14 cellular contexts compared by ENCODE assay signal in genomic region chr4:134777626-134778025, GRCh38.
A peak's percentile ranks its signal among the peaks of the same experiment; 100 is the strongest.
DNase-seq lines count a peak whose midpoint lies in the region; ATAC-seq, FAIRE-seq and TF ChIP-seq lines count a peak whose summit lies in the region.
"Had no signal": no experiment of that assay in that cellular context is flagged by ENCODE, and none has a peak within 500 bp of the region (broad histone marks: within the 10 kb centered on the region; RNA-seq: fewer than 3 reads in every experiment).

No MANE protein-coding gene starts in this region.

- no peak overlapping the region for H3K4me3 ChIP-seq in WERI-Rb-1 (ENCODE audit: low read depth, low read length)
- H3K4me3 ChIP-seq in mesenchymal stem cell (ENCODE audit: insufficient read depth in 1 of 2, low read depth in 1 of 2, low read length in 2 of 2), result no peak overlapping the region
- H3K4me3 ChIP-seq: ovary had no signal

- no peak overlapping the region for H3K23ac ChIP-seq in mesenchymal stem cell (ENCODE audit: low read length in 2 of 2)

- H2BK5ac ChIP-seq in mesenchymal stem cell (ENCODE audit: low read depth, low read length, poor library complexity, severe bottlenecking), result no peak overlapping the region

- no peaks in the 10 kb centered on the region for H3K79me1 ChIP-seq in mesenchymal stem cell (replicated peaks; ENCODE audit: low read length, poor library complexity, severe bottlenecking)

- H3K27ac ChIP-seq in WERI-Rb-1, result no peak overlapping the region
- H3K27ac ChIP-seq in CD4-positive, alpha-beta T cell (ENCODE audit: low read depth, low read length), result no peak overlapping the region
- H3K27ac ChIP-seq in mesenchymal stem cell (ENCODE audit: low read length, poor library complexity, severe bottlenecking), result no peak overlapping the region
- H3K27ac ChIP-seq: ovary had no signal

- H3K9me3 Mint-ChIP-seq in CD4-positive, alpha-beta T cell, result peaks cover 8% of the 10 kb centered on the region

- H3K4ac ChIP-seq in mesenchymal stem cell (ENCODE audit: low read depth in 1 of 2, low read length in 2 of 2), result no peak overlapping the region

- H4K91ac ChIP-seq in mesenchymal stem cell (ENCODE audit: low read length), result no peak overlapping the region

- no peak overlapping the region for H3K14ac ChIP-seq in mesenchymal stem cell (ENCODE audit: low read length in 2 of 2)

- H3K36me3 Mint-ChIP-seq in CD4-positive, alpha-beta T cell (ENCODE audit: low read depth), result no peaks in the 10 kb centered on the region

- H3K18ac ChIP-seq in mesenchymal stem cell (ENCODE audit: low read depth in 1 of 2, low read length in 2 of 2), result no peak overlapping the region

- H4K8ac ChIP-seq in mesenchymal stem cell (ENCODE audit: low read length), result no peak overlapping the region

- no peaks in the 10 kb centered on the region for H3K4me1 ChIP-seq in mesenchymal stem cell (ENCODE audit: control insufficient read depth, insufficient read depth, low read depth, low read length)

- H2AFZ ChIP-seq in mesenchymal stem cell (ENCODE audit: low read depth, low read length), result no peak overlapping the region

- H3K4me3 Mint-ChIP-seq in CD4-positive, alpha-beta T cell, result no peak overlapping the region

- H3K9me3 ChIP-seq in WERI-Rb-1 (ENCODE audit: severe bottlenecking), result peaks cover 10% of the 10 kb centered on the region
- H3K9me3 ChIP-seq in CD4-positive, alpha-beta T cell (ENCODE audit: control insufficient read depth, low read length), result no peaks in the 10 kb centered on the region
- H3K9me3 ChIP-seq in mesenchymal stem cell (ENCODE audit: control insufficient read depth, low read length), result peaks cover 4% of the 10 kb centered on the region
- H3K9me3 ChIP-seq: ovary had no signal

- POLR2A ChIA-PET in CD4-positive, alpha-beta T cell (lab: Charles Lee), result no interaction called here

- no peak overlapping the region for H2BK15ac ChIP-seq in mesenchymal stem cell (ENCODE audit: low read depth, poor library complexity, severe bottlenecking)

- FAIRE-seq in GM12891 (lab: Jason Lieb, UNC), result no peak
- FAIRE-seq: colon had no signal

- no peak overlapping the region for H2BK120ac ChIP-seq in mesenchymal stem cell (ENCODE audit: low read depth, low read length)

- CTCF ChIA-PET in CD4-positive, alpha-beta T cell (lab: Charles Lee), result no interaction called here

- no peak for TF ChIP-seq POLR2A in GM12891 (IDR thresholded peaks at IDR 0.05; ENCODE audit: low read depth, low read length)

- no peak overlapping the region for H2AK5ac ChIP-seq in mesenchymal stem cell (ENCODE audit: low read length, severe bottlenecking)

- H3K9ac ChIP-seq in mesenchymal stem cell (ENCODE audit: low read length), result no peak overlapping the region

- H3K27me3 ChIP-seq in WERI-Rb-1 (ENCODE audit: insufficient read depth, low read depth, severe bottlenecking) (no peaks in the 10 kb centered on the region), mesenchymal stem cell (ENCODE audit: control insufficient read depth in 1 of 2, insufficient read depth in 1 of 2, low read length in 2 of 2) (no peaks in the 10 kb centered on the region)
- H3K27me3 ChIP-seq in CD4-positive, alpha-beta T cell (ENCODE audit: control insufficient read depth, insufficient read depth, low read length), result no peaks in the 10 kb centered on the region
- H3K27me3 ChIP-seq: ovary had no signal

- DNase-seq in DMS53 (lab: John Stamatoyannopoulos, UW), result peak; percentile 54
- peak; percentile 32 for DNase-seq in LoVo (ENCODE audit: low spot score)
- peak; percentile 20 for DNase-seq in WERI-Rb-1
- peak; percentile 46 for DNase-seq in left kidney (ENCODE audit: low read depth, low spot score)
- no peak for DNase-seq in CD4-positive, alpha-beta T cell
- no peak for DNase-seq in GM12891 (ENCODE audit: insufficient read length, low spot score)
- no peak for DNase-seq in activated CD4-positive, alpha-beta T cell treated with anti-CD3 and anti-CD28 coated beads for 4 hours
- DNase-seq in mesenchymal stem cell, result no peak
- DNase-seq: ovary; stimulated activated CD4-positive, alpha-beta T cell treated with anti-CD3 and anti-CD28 coated beads, Interleukin-4, amount 100 ng/mL, for 24 hours had no signal

- ATAC-seq in CD4-positive, alpha-beta T cell (ENCODE audit: poor library complexity), result no peak
- ATAC-seq: left lobe of liver, Right ventricle myocardium inferior had no signal

- 13% methylated on average over 2 of the region's 2 CpGs for WGBS in mesenchymal stem cell

- no peak overlapping the region for H2BK12ac ChIP-seq in mesenchymal stem cell (ENCODE audit: low read length in 2 of 2)

- intact Hi-C loops in CD4-positive, alpha-beta T cell (cut with DNase I, micrococcal nuclease), result no loop called here

- no peak overlapping the region for H3K27ac Mint-ChIP-seq in CD4-positive, alpha-beta T cell
- H3K27ac Mint-ChIP-seq: activated T-helper 2 cell treated with anti-CD3 and anti-CD28 coated beads, Interferon-gamma antibody, Interleukin-2, Interleukin-4, amounts not matched to agents 10 μg/mL and 5 μg/mL and 100 μg/mL, durations not matched to agents 14 hours and 24 hours and 36 hours had no signal

- TF ChIP-seq CTCF in WERI-Rb-1 (IDR thresholded peaks at IDR 0.05; ENCODE audit: low read depth, low read length), result no peak
- TF ChIP-seq CTCF in CD4-positive, alpha-beta T cell (IDR thresholded peaks at IDR 0.05), result no peak

- H3K4me1 Mint-ChIP-seq in CD4-positive, alpha-beta T cell (ENCODE audit: low read depth), result no peaks in the 10 kb centered on the region

- H3K4me2 ChIP-seq in mesenchymal stem cell (ENCODE audit: low read length, poor library complexity, severe bottlenecking), result no peak overlapping the region

- no peaks in the 10 kb centered on the region for H3K36me3 ChIP-seq in WERI-Rb-1
- H3K36me3 ChIP-seq in mesenchymal stem cell (ENCODE audit: control insufficient read depth in 1 of 2, insufficient read depth in 2 of 2, low read depth in 1 of 2, low read length in 2 of 2), result no peaks in the 10 kb centered on the region
- H3K36me3 ChIP-seq: ovary had no signal

- H3K27me3 Mint-ChIP-seq in CD4-positive, alpha-beta T cell, result no peaks in the 10 kb centered on the region

TF ChIP-seq in GM12891, 5 proteins besides CTCF, POLR2A, EP300 and RAD21:
- TF ChIP-seq SPI1 (IDR thresholded peaks at IDR 0.05; ENCODE audit: low read depth, low read length), result no peak
- no peak for TF ChIP-seq POLR2AphosphoS5 (IDR thresholded peaks at IDR 0.05; ENCODE audit: low read depth, low read length)
- TF ChIP-seq POU2F2 (IDR thresholded peaks at IDR 0.05; ENCODE audit: low read depth, low read length), result no peak
- TF ChIP-seq TAF1 (IDR thresholded peaks at IDR 0.05; ENCODE audit: low read depth, low read length), result no peak
TF ChIP-seq in GM12891: peak in this region for 0.

Comparison
In these comparisons a context has a peak if more than half of its experiments do, and no peak if none do; other contexts are left out.
1. DNase-seq: peak in DMS53 (single experiment), LoVo (single experiment), WERI-Rb-1 (single experiment) and left kidney (single experiment); none in CD4-positive, alpha-beta T cell (0 of 10), GM12891 (single experiment), activated CD4-positive, alpha-beta T cell treated with anti-CD3 and anti-CD28 coated beads for 4 hours (0 of 2) and mesenchymal stem cell (single experiment).